In genomic region chrX:11111038-11111851, GRCh38 we compare ENCODE assay signal across 8 cellular contexts. TPM values are rescaled to one million over a fixed set of nuclear protein-coding genes. Genes with fewer than 3 reads are reported as not detected.
DNase-seq lines count a peak whose midpoint lies in the region; ATAC-seq and TF ChIP-seq lines count a peak whose summit lies in the region.

Gene HCCS (plus strand): TSS chrX:11111332. CDS start chrX:11112061, 729 bp downstream.

- H3K4me3 ChIP-seq in ovary (peak within 1 kb of the TSS; percentile 64), tibial artery (peak within 1 kb of the TSS; percentile 73 to 76)

- TF ChIP-seq CTCF in ovary (IDR thresholded peaks at IDR 0.05) (peak in 1 of 3 donors; percentile 10), tibial artery (IDR thresholded peaks at IDR 0.05) (no peak)

- H3K27ac ChIP-seq in ovary = peak within 1 kb of the TSS; percentile 52 to 64
- H3K27ac ChIP-seq in tibial artery = peak within 1 kb of the TSS; percentile 82 to 83

- H3K4me1 Mint-ChIP-seq in activated naive CD8-positive, alpha-beta T cell (ENCODE audit: low read depth) = peaks cover 32% of the 10 kb centered on the region

- no peaks in the 10 kb centered on the region for H3K36me3 ChIP-seq in ovary
- H3K36me3 ChIP-seq in tibial artery = peaks cover 4 to 21% (median 10%) of the 10 kb centered on the region in 3 donors

- peak within 1 kb of the TSS; percentile 98 for H3K27ac Mint-ChIP-seq in activated naive CD8-positive, alpha-beta T cell

- no peaks in the 10 kb centered on the region for H3K9me3 ChIP-seq in ovary
- H3K9me3 ChIP-seq in tibial artery = no peaks in the 10 kb centered on the region

- ATAC-seq in HG02571 (IDR thresholded peaks at IDR 0.05; ENCODE audit: unreplicated experiment) = peak; percentile 94

- H3K27me3 Mint-ChIP-seq in activated naive CD8-positive, alpha-beta T cell = no peaks in the 10 kb centered on the region

- no peak within 1 kb of the TSS for H3K4me3 Mint-ChIP-seq in activated naive CD8-positive, alpha-beta T cell

- H3K36me3 Mint-ChIP-seq in activated naive CD8-positive, alpha-beta T cell = peaks cover 3% of the 10 kb centered on the region

- H3K9me3 Mint-ChIP-seq in activated naive CD8-positive, alpha-beta T cell (ENCODE audit: low read depth) = no peaks in the 10 kb centered on the region

- intact Hi-C loops in ovary (cut with DNase I) (loop anchor here in 1 of 4 donors (5.0 kb wide), 1 partner anchor 489 kb away; the partner anchor contains the start of gene MID1), tibial artery (cut with DNase I; ENCODE audit: low total_unique reads) (no loop called here)

- TF ChIP-seq EP300 in ovary (IDR thresholded peaks at IDR 0.05) = no peak

- no peaks in the 10 kb centered on the region for H3K4me1 ChIP-seq in ovary (ENCODE audit: insufficient read depth)
- peaks cover 0 to 21% (median 4%) of the 10 kb centered on the region in 4 donors for H3K4me1 ChIP-seq in tibial artery

- no peaks in the 10 kb centered on the region for H3K27me3 ChIP-seq in ovary
- H3K27me3 ChIP-seq in tibial artery = no peaks in the 10 kb centered on the region

- 30 to 48% (median 43%) methylated on average over 58 of the region's 58 CpGs for WGBS in ovary, 3 donors

- peak; percentile 6 for TF ChIP-seq POLR2A in GM10847 (IDR thresholded peaks at IDR 0.05; ENCODE audit: extremely low read depth, insufficient read length)
- TF ChIP-seq POLR2A in ovary (IDR thresholded peaks at IDR 0.05) = peak; percentile 66

- DNase-seq in NCI-H1048 (lab: John Stamatoyannopoulos, UW) = peak; percentile 53
- DNase-seq in SKM-1 treated with dmso at 0.1 percent for 144 hours (lab: John Stamatoyannopoulos, UW; ENCODE audit: unreplicated experiment) = peak; percentile 71
- DNase-seq in glomerular visceral epithelial cell (ENCODE audit: extremely low spot score) = peak; percentile 86
- DNase-seq in ovary = peak; percentile 74 to 88 (median 83)
- DNase-seq in tibial artery = peak; percentile 77 to 92

RNA-seq across cellular contexts. Expression of gene HCCS, which starts in this region (rescaled TPM):
- 10 to 100 TPM in 5 of 7 donors, 1 to 10 TPM in 2; 6.0 to 15.7 (median 14.2) TPM for total RNA-seq in ovary
- polyA plus RNA-seq in ovary = 10 to 100 TPM; 10.4 to 28.2 TPM

Comparison
In these comparisons a context has a peak if more than half of its experiments do, and no peak if none do; other contexts are left out.
1. Peak in every context shown above with its lines: DNase-seq, ATAC-seq, H3K4me3 ChIP-seq and H3K27ac ChIP-seq.